ENCODE assay signal across 15 cellular contexts in the genomic region with DNA sequence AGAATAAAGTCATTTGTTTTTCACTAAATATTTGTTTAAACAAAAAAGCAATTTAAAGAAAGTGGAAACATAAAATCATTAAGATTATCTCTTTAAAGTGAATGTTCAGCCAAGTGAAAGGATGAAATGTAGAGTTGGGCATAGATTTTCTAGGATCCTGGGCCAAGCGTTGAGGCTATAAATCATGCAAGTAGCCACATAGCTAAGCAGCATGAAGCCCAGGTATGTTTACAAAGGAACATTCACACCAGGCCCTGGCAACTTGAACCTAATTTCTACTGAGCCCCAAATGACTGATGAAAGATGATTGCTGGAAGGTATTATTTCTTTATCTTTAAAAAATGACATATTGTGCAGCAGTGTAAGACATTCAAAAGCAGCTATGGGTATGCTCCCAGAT.
DNase-seq lines count a peak whose midpoint lies in the region; ATAC-seq, FAIRE-seq and TF ChIP-seq lines count a peak whose summit lies in the region.
"Had no signal": no experiment of that assay in that cellular context is flagged by ENCODE, and none has a peak within 500 bp of the region (broad histone marks: within the 10 kb centered on the region; RNA-seq: fewer than 3 reads in every experiment).

No MANE protein-coding gene starts in this region.

- no peak overlapping the region for H3K27ac Mint-ChIP-seq in Calu3 (ENCODE audit: unreplicated experiment)
- H3K27ac Mint-ChIP-seq: CD14-positive monocyte; CD4-positive, alpha-beta memory T cell had no signal

- CTCF ChIA-PET in Calu3 (lab: Charles Lee) = interaction anchor here (0.6 kb wide), 1 partner anchor 303 kb away, joined by 3 read pairs; no protein-coding TSS in a partner anchor

- TF ChIP-seq POLR2A in body of pancreas (IDR thresholded peaks at IDR 0.05) = no peak

- H3K4me3 Mint-ChIP-seq in Calu3 (ENCODE audit: low read depth, unreplicated experiment) = no peak overlapping the region
- H3K4me3 Mint-ChIP-seq: CD14-positive monocyte; CD4-positive, alpha-beta memory T cell had no signal

- no peaks in the 10 kb centered on the region for H3K36me3 Mint-ChIP-seq in Calu3 (ENCODE audit: insufficient read depth, unreplicated experiment)
- H3K36me3 Mint-ChIP-seq: CD14-positive monocyte; CD4-positive, alpha-beta memory T cell had no signal

- intact Hi-C loops in body of pancreas (cut with DNase I) = no loop called here
- intact Hi-C loops in Calu3 (cut with micrococcal nuclease; ENCODE audit: unreplicated experiment) = no loop called here

- H3K36me3 ChIP-seq in body of pancreas (replicated peaks in 1 of 2; ENCODE audit: insufficient read depth in 1 of 2, low read depth in 2 of 2) = no peaks in the 10 kb centered on the region
- H3K36me3 ChIP-seq in mesendoderm (ENCODE audit: control insufficient read depth, insufficient read depth, low read length) = no peaks in the 10 kb centered on the region
- H3K36me3 ChIP-seq: BLaER1, HAP-1 had no signal

- no peak overlapping the region for H3K27ac ChIP-seq in body of pancreas
- H3K27ac ChIP-seq in mesendoderm (ENCODE audit: low read depth, low read length) = no peak overlapping the region
- H3K27ac ChIP-seq: BLaER1 had no signal

- no peak overlapping the region for H2BK15ac ChIP-seq in mesendoderm (replicated peaks; ENCODE audit: low read depth)

- 13 to 23% methylated on average over 1 of the region's 1 CpG for WGBS in body of pancreas, 2 donors
- no CpG with 5 or more reads among the region's 1 CpG for WGBS in mesendoderm (ENCODE audit: extremely low coverage, insufficient coverage, low lambda C conversion rate)

- H3K4me1 ChIP-seq in body of pancreas (no peaks in the 10 kb centered on the region), mesendoderm (ENCODE audit: control insufficient read depth, low read depth, low read length) (no peaks in the 10 kb centered on the region)
- H3K4me1 ChIP-seq: HAP-1 had no signal

- H3K4me3 ChIP-seq in body of pancreas (no peak overlapping the region), mesendoderm (ENCODE audit: low read length) (no peak overlapping the region)
- H3K4me3 ChIP-seq: BLaER1, HAP-1 had no signal

- H3K79me2 ChIP-seq in mesendoderm (ENCODE audit: control insufficient read depth, insufficient read depth, low read length) = no peaks in the 10 kb centered on the region

- no peaks in the 10 kb centered on the region for H3K9me3 ChIP-seq in body of pancreas
- H3K9me3 ChIP-seq: BLaER1, HAP-1 had no signal

- no peak overlapping the region for H3K56ac ChIP-seq in mesendoderm (ENCODE audit: low read length)

- no peak overlapping the region for H3K18ac ChIP-seq in mesendoderm (ENCODE audit: low read length)

- H4K5ac ChIP-seq in mesendoderm (ENCODE audit: low read length) = no peak overlapping the region

- no peak overlapping the region for H2BK120ac ChIP-seq in mesendoderm (ENCODE audit: low read depth, low read length)

- H2AK5ac ChIP-seq in mesendoderm (ENCODE audit: low read length) = no peak overlapping the region

- no peaks in the 10 kb centered on the region for H3K27me3 Mint-ChIP-seq in Calu3 (ENCODE audit: unreplicated experiment)
- H3K27me3 Mint-ChIP-seq: CD4-positive, alpha-beta memory T cell had no signal

- DNase-seq in NCI-H748 (lab: John Stamatoyannopoulos, UW; ENCODE audit: unreplicated experiment) (peak; percentile 7), NCI-H748 treated with DMSO at 0.1 percent for 48 hours (lab: John Stamatoyannopoulos, UW) (no peak), body of pancreas (no peak), mesendoderm (peak; percentile 21), frontal cortex (ENCODE audit: low spot score in 2 of 2) (no peak), Calu3 (no peak), hepatic stellate cell (ENCODE audit: low spot score) (no peak)
- DNase-seq: 8988T; CD4-positive, alpha-beta memory T cell; DMS79 treated with DMSO at 0.1 percent for 48 hours; GF-D8 had no signal

- H3K4ac ChIP-seq in mesendoderm (ENCODE audit: low read depth, low read length) = no peak overlapping the region

- H3K23ac ChIP-seq in mesendoderm (ENCODE audit: low read length) = no peak overlapping the region

- H3K4me2 ChIP-seq in mesendoderm (ENCODE audit: low read length) = no peak overlapping the region
- H3K4me2 ChIP-seq: BLaER1 had no signal

- TF ChIP-seq CTCF in body of pancreas (IDR thresholded peaks at IDR 0.05) (no peak), Calu3 (IDR thresholded peaks at IDR 0.05; ENCODE audit: unreplicated experiment) (no peak)

- ATAC-seq in body of pancreas = peak; percentile 69

- no TSS peak for BruUV-seq in Calu3 (replicated peaks; lab: Mats Ljungman, UMichigan)

- H3K79me1 ChIP-seq in mesendoderm (ENCODE audit: low read length) = no peaks in the 10 kb centered on the region

- H3K9me3 Mint-ChIP-seq in Calu3 (ENCODE audit: low read depth, unreplicated experiment) = peaks cover under 1% of the 10 kb centered on the region

- H3K4me1 Mint-ChIP-seq in Calu3 (ENCODE audit: low read depth, unreplicated experiment) = peaks cover 11% of the 10 kb centered on the region
- H3K4me1 Mint-ChIP-seq: CD4-positive, alpha-beta memory T cell had no signal

- no peak overlapping the region for H4K8ac ChIP-seq in mesendoderm (ENCODE audit: low read depth, low read length)

- H2BK5ac ChIP-seq in mesendoderm (ENCODE audit: low read length) = no peak overlapping the region

- FAIRE-seq in frontal cortex (lab: Jason Lieb, UNC) = no peak
- FAIRE-seq: H1 had no signal

- H3K9ac ChIP-seq in mesendoderm (ENCODE audit: low read length) = no peak overlapping the region
- H3K9ac ChIP-seq: BLaER1 had no signal

- H3K27me3 ChIP-seq in body of pancreas = no peaks in the 10 kb centered on the region
- H3K27me3 ChIP-seq in mesendoderm (ENCODE audit: insufficient read depth, low read length, poor library complexity) = no peaks in the 10 kb centered on the region
- H3K27me3 ChIP-seq: BLaER1 had no signal

Comparison
In these comparisons a context has a peak if more than half of its experiments do, and no peak if none do; other contexts are left out.
1. DNase-seq: peak in NCI-H748 (single experiment) and mesendoderm (single experiment); none in NCI-H748 treated with DMSO at 0.1 percent for 48 hours (single experiment), body of pancreas (0 of 4), frontal cortex (0 of 2), Calu3 (single experiment) and hepatic stellate cell (single experiment).